In the genomic region with DNA sequence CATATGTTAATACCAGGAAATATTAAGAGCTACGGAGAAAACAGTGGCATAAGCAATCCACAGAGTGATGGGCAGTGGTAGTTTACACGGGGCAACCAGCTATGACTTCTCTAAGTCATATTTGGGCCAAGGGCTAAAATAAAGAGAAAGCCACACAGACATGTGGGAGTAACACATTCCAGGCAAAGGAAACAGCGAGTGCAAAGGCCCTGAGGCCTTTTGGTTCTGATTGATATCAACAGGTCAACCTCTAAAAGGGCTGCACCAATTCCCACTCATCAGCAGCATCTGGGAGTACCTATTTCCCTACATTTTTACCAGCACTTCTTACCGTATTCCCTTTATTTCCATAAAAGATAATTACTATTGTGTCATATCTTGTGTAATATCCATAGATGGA, we compare ENCODE assay signal across 19 cellular contexts.
DNase-seq lines count a peak whose midpoint lies in the region; ATAC-seq and TF ChIP-seq lines count a peak whose summit lies in the region.
"Had no signal": no experiment of that assay in that cellular context is flagged by ENCODE, and none has a peak within 500 bp of the region (broad histone marks: within the 10 kb centered on the region; RNA-seq: fewer than 3 reads in every experiment).

No MANE protein-coding gene starts in this region.

- no peak overlapping the region for H4K91ac ChIP-seq in trophoblast cell (ENCODE audit: low read depth, low read length)

- H3K4me1 ChIP-seq in heart right ventricle (no peaks in the 10 kb centered on the region), trophoblast cell (ENCODE audit: control insufficient read depth in 1 of 2, insufficient read depth in 2 of 2, low read length in 2 of 2) (no peaks in the 10 kb centered on the region)
- H3K4me1 ChIP-seq: A549, Caco-2 had no signal

- 89% methylated on average over 4 of the region's 4 CpGs for WGBS in heart right ventricle, 2 donors
- no CpG with 5 or more reads among the region's 4 CpGs for WGBS in trophoblast cell (ENCODE audit: extremely low coverage, insufficient coverage, insufficient read length)

- no peaks in the 10 kb centered on the region for H3K79me1 ChIP-seq in trophoblast cell (ENCODE audit: low read length)

- H3K27ac ChIP-seq in heart right ventricle: no peak overlapping the region
- H3K27ac ChIP-seq in trophoblast cell (ENCODE audit: low read depth, low read length): no peak overlapping the region
- H3K27ac ChIP-seq: 22Rv1; A549; BLaER1 treated with 17β-estradiol and CSF1 and Interleukin-3, amounts not matched to agents 10 nM and 100 nM; C4-2B had no signal

- H3K27me3 ChIP-seq in heart right ventricle (peaks cover 0 to 8% (median 0%) of the 10 kb centered on the region in 7 donors), trophoblast cell (ENCODE audit: insufficient read depth, low read length) (no peaks in the 10 kb centered on the region)
- H3K27me3 ChIP-seq: BLaER1 treated with 17β-estradiol and CSF1 and Interleukin-3, amounts not matched to agents 10 nM and 100 nM had no signal

- H3K4ac ChIP-seq in trophoblast cell (ENCODE audit: low read depth, low read length): no peak overlapping the region

- H3K4me3 ChIP-seq in heart right ventricle (no peak overlapping the region), trophoblast cell (ENCODE audit: low read depth, low read length) (no peak overlapping the region)
- H3K4me3 ChIP-seq: A549; BLaER1 treated with 17β-estradiol and CSF1 and Interleukin-3, amounts not matched to agents 10 nM and 100 nM had no signal

- H2BK5ac ChIP-seq in trophoblast cell (ENCODE audit: low read depth, low read length, poor library complexity): no peak overlapping the region

- H3K14ac ChIP-seq in trophoblast cell (ENCODE audit: low read length): no peak overlapping the region

- ATAC-seq in heart right ventricle: no peak
- no peak for ATAC-seq in HG03460 (IDR thresholded peaks at IDR 0.05; ENCODE audit: unreplicated experiment)
- ATAC-seq: A549; CD8-positive, alpha-beta T cell had no signal

- H2BK120ac ChIP-seq in trophoblast cell (ENCODE audit: insufficient read depth, low read length, poor library complexity): no peak overlapping the region

- H2BK12ac ChIP-seq in trophoblast cell (ENCODE audit: low read length): no peak overlapping the region

- intact Hi-C loops in cardiac septum (cut with DNase I): loop anchor here (10.0 kb wide), 1 partner anchor 279 kb away; no protein-coding TSS in a partner anchor
- intact Hi-C loops in heart right ventricle (cut with DNase I): loop anchor here in 2 of 10 donors (10.0 kb wide), 2 partner anchors 279 to 521 kb away; no protein-coding TSS in a partner anchor

- H2AK5ac ChIP-seq in trophoblast cell (ENCODE audit: low read length): no peak overlapping the region

- peak; percentile 6 for DNase-seq in cardiac septum (ENCODE audit: low spot score)
- DNase-seq in heart right ventricle: no peak
- peak; percentile 58 for DNase-seq in RPMI7951 (ENCODE audit: low read depth)
- peak; percentile 43 for DNase-seq in islet precursor cell
- peak; percentile 53 to 69 for DNase-seq in trophoblast cell
- no peak for DNase-seq in NCI-H2107 (lab: John Stamatoyannopoulos, UW)
- DNase-seq in SW480 (ENCODE audit: low spot score): no peak
- DNase-seq: AML-193; Caco-2; Calu3; CD4-positive, alpha-beta T cell; CD8-positive, alpha-beta T cell; DMS79 treated with DMSO at 0.1 percent for 48 hours; GF-D8 had no signal

- H3K4me2 ChIP-seq in trophoblast cell (ENCODE audit: low read length): no peak overlapping the region
- H3K4me2 ChIP-seq: A549; BLaER1 treated with 17β-estradiol and CSF1 and Interleukin-3, amounts not matched to agents 10 nM and 100 nM had no signal

- no peaks in the 10 kb centered on the region for H3K79me2 ChIP-seq in trophoblast cell (ENCODE audit: control insufficient read depth, insufficient read depth, low read length, poor library complexity)

- no peak overlapping the region for H3K23ac ChIP-seq in trophoblast cell (ENCODE audit: low read length)

- TF ChIP-seq CTCF in heart right ventricle (IDR thresholded peaks at IDR 0.05): no peak

- H3K18ac ChIP-seq in trophoblast cell (ENCODE audit: low read length): no peak overlapping the region

- no peak overlapping the region for H3K9ac ChIP-seq in trophoblast cell (ENCODE audit: low read length)
- H3K9ac ChIP-seq: BLaER1 treated with 17β-estradiol and CSF1 and Interleukin-3, amounts not matched to agents 10 nM and 100 nM had no signal

- no peak overlapping the region for H4K12ac ChIP-seq in trophoblast cell (ENCODE audit: low read depth, low read length)

- no peaks in the 10 kb centered on the region for H3K36me3 ChIP-seq in heart right ventricle
- H3K36me3 ChIP-seq in trophoblast cell (ENCODE audit: control insufficient read depth in 1 of 2, insufficient read depth in 2 of 2, low read length in 2 of 2): no peaks in the 10 kb centered on the region
- H3K36me3 ChIP-seq: BLaER1 treated with 17β-estradiol and CSF1 and Interleukin-3, amounts not matched to agents 10 nM and 100 nM had no signal

- no peak overlapping the region for H2AFZ ChIP-seq in trophoblast cell (ENCODE audit: insufficient read depth, low read length, poor library complexity)

- peaks cover 0 to 7% (median 0%) of the 10 kb centered on the region in 11 donors for H3K9me3 ChIP-seq in heart right ventricle
- no peaks in the 10 kb centered on the region for H3K9me3 ChIP-seq in trophoblast cell (ENCODE audit: insufficient read depth, low read depth, low read length)
- H3K9me3 ChIP-seq: Caco-2 had no signal

- no peak overlapping the region for H4K8ac ChIP-seq in trophoblast cell (ENCODE audit: low read depth, low read length)

Comparison
In these comparisons a context has a peak if more than half of its experiments do, and no peak if none do; other contexts are left out.
1. DNase-seq: peak in cardiac septum (single experiment), RPMI7951 (single experiment), islet precursor cell (single experiment) and trophoblast cell (2 of 2); none in heart right ventricle (0 of 2), NCI-H2107 (single experiment) and SW480 (single experiment).